Comparison of ENCODE assay signal across 1 cellular context in the genomic region with DNA sequence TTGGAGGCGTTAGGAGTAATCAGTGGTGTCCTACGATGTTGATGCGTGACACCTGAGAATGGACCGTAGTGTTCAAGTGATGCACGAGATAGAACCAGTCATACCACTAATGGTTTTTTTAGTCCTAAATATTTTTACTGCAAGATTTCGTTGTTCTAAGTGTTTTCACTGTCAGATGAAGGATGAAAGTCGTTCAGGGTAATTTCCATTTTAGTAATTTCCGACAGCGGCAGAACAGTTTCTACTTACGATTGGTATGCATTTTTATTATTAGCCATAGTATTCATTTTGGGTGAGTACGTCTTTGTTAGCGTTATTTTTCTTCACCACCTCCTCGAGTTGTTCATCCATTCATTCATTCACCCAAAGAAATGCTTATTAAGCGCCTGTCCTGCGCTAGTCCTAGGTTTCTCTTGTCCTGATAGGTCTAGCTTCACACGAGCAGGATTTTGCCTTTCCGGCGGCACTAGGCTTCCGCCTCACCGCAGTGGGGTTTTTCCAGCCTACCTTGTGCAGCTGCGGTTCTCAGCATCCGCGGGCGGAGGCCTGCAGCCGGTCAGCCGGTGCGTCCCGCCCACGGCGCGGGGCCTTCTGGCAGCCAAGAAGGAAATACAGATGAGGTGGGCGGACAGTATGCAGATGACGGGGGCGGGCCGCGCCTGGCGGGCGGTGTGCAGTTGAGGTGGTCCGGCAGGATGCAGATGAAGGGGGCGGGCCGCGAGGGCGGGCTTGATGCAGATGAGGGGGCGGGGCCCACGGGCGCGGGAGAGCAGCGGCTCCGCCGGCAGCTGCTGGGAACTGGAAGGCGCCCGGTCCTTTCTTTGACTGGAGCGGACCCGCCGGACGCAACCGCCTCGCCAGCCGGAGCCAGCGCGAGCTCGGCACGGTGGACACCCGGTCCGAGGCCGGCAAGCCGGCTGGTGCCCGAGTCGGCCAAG.
TF ChIP-seq lines count a peak whose summit lies in the region.

No MANE protein-coding gene starts in this region.

TF ChIP-seq in IMR-90, 13 proteins besides CTCF, POLR2A, EP300 and RAD21:
- peak; percentile 42 for TF ChIP-seq RCOR1 (IDR thresholded peaks at IDR 0.05; ENCODE audit: insufficient replicate concordance, low read length)
- no peak; the same call in 1 of the 2 replicates for TF ChIP-seq MXI1 (IDR thresholded peaks at IDR 0.05; ENCODE audit: borderline replicate concordance, low read depth, low read length)
- TF ChIP-seq CHD1 (IDR thresholded peaks at IDR 0.05; ENCODE audit: low read depth, low read length), result no peak
- no peak for TF ChIP-seq SMC3 (IDR thresholded peaks at IDR 0.05; ENCODE audit: low read depth, low read length)
- no peak for TF ChIP-seq NFE2L2 (IDR thresholded peaks at IDR 0.05; ENCODE audit: low read depth, low read length)
- peak; percentile 13; the same call in 1 of the 2 replicates for TF ChIP-seq MAZ (IDR thresholded peaks at IDR 0.05; ENCODE audit: borderline replicate concordance, low read depth, low read length)
- TF ChIP-seq BHLHE40 (IDR thresholded peaks at IDR 0.05; ENCODE audit: low read depth, low read length), result peak; percentile 41; the same call in 1 of the 2 replicates
- no peak for TF ChIP-seq FOS (IDR thresholded peaks at IDR 0.05; ENCODE audit: low read depth, low read length)
- TF ChIP-seq RFX5 (IDR thresholded peaks at IDR 0.05; ENCODE audit: low read depth, low read length), result no peak
- TF ChIP-seq MAFK (IDR thresholded peaks at IDR 0.05; ENCODE audit: low read depth, low read length), result no peak
- TF ChIP-seq, protein P1, sequence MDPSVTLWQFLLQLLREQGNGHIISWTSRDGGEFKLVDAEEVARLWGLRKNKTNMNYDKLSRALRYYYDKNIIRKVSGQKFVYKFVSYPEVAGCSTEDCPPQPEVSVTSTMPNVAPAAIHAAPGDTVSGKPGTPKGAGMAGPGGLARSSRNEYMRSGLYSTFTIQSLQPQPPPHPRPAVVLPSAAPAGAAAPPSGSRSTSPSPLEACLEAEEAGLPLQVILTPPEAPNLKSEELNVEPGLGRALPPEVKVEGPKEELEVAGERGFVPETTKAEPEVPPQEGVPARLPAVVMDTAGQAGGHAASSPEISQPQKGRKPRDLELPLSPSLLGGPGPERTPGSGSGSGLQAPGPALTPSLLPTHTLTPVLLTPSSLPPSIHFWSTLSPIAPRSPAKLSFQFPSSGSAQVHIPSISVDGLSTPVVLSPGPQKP (IDR thresholded peaks at IDR 0.05; ENCODE audit: borderline replicate concordance, low read depth, low read length), result no peak
- TF ChIP-seq, protein P2, sequence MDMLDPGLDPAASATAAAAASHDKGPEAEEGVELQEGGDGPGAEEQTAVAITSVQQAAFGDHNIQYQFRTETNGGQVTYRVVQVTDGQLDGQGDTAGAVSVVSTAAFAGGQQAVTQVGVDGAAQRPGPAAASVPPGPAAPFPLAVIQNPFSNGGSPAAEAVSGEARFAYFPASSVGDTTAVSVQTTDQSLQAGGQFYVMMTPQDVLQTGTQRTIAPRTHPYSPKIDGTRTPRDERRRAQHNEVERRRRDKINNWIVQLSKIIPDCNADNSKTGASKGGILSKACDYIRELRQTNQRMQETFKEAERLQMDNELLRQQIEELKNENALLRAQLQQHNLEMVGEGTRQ (IDR thresholded peaks at IDR 0.05; ENCODE audit: low read depth, low read length), result 0 out of 2 replicates have a peak, but pooled peaks have one; percentile 3
- no peak for TF ChIP-seq CEBPB (IDR thresholded peaks at IDR 0.05; ENCODE audit: low read depth, low read length)
